22 cellular contexts compared by ENCODE assay signal in genomic region chrX:57232658-57233360, GRCh38. TPM values are rescaled to one million over a fixed set of nuclear protein-coding genes. Genes with fewer than 3 reads are reported as not detected.
A peak's percentile ranks its signal among the peaks of the same experiment; 100 is the strongest.
DNase-seq lines count a peak whose midpoint lies in the region; ATAC-seq, FAIRE-seq and TF ChIP-seq lines count a peak whose summit lies in the region.
"Had no signal": no experiment of that assay in that cellular context is flagged by ENCODE, and none has a peak within 500 bp of the region (broad histone marks: within the 10 kb centered on the region; RNA-seq: fewer than 3 reads in every experiment).

No MANE protein-coding gene starts in this region.

- CTCF ChIA-PET in activated CD8-positive, alpha-beta T cell treated with anti-CD3 and anti-CD28 coated beads for 36 hours (lab: Charles Lee), result no interaction called here
- CTCF ChIA-PET in activated CD8-positive, alpha-beta T cell treated with anti-CD3 and anti-CD28 coated beads, Interleukin-2, amount 10 ng/mL, durations not matched to agents 7 days and 5 days (lab: Charles Lee), result no interaction called here
- CTCF ChIA-PET in RWPE1 (lab: Yijun Ruan, JAX), result no interaction called here

- no peaks in the 10 kb centered on the region for H3K27me3 Mint-ChIP-seq in activated CD8-positive, alpha-beta T cell treated with anti-CD3 and anti-CD28 coated beads for 36 hours
- no peaks in the 10 kb centered on the region for H3K27me3 Mint-ChIP-seq in activated CD8-positive, alpha-beta T cell treated with anti-CD3 and anti-CD28 coated beads, Interleukin-2, amount 10 ng/mL, durations not matched to agents 7 days and 5 days (ENCODE audit: low read depth)
- no peaks in the 10 kb centered on the region for H3K27me3 Mint-ChIP-seq in astrocyte (ENCODE audit: low read depth, unreplicated experiment)
- H3K27me3 Mint-ChIP-seq: activated naive CD4-positive, alpha-beta T cell treated with anti-CD3 and anti-CD28 coated beads, Interleukin-2, amount 50 U/mL, for 24 hours; CD4-positive, alpha-beta T cell had no signal

- H3K27ac ChIP-seq in astrocyte (ENCODE audit: low read depth, low read length) (no peak overlapping the region), RWPE1 (no peak overlapping the region)
- H3K27ac ChIP-seq: psoas muscle, spleen had no signal

- H3K27ac Mint-ChIP-seq in activated CD8-positive, alpha-beta T cell treated with anti-CD3 and anti-CD28 coated beads for 36 hours, result no peak overlapping the region
- H3K27ac Mint-ChIP-seq in activated CD8-positive, alpha-beta T cell treated with anti-CD3 and anti-CD28 coated beads, Interleukin-2, amount 10 ng/mL, durations not matched to agents 7 days and 5 days, result no peak overlapping the region
- no peak overlapping the region for H3K27ac Mint-ChIP-seq in astrocyte (ENCODE audit: unreplicated experiment)
- H3K27ac Mint-ChIP-seq: activated naive CD4-positive, alpha-beta T cell treated with anti-CD3 and anti-CD28 coated beads, Interleukin-2, amount 50 U/mL, for 24 hours; CD4-positive, alpha-beta T cell; nephron had no signal

- peaks cover 3% of the 10 kb centered on the region for H3K36me3 Mint-ChIP-seq in activated CD8-positive, alpha-beta T cell treated with anti-CD3 and anti-CD28 coated beads for 36 hours (ENCODE audit: low read depth)
- H3K36me3 Mint-ChIP-seq in activated CD8-positive, alpha-beta T cell treated with anti-CD3 and anti-CD28 coated beads, Interleukin-2, amount 10 ng/mL, durations not matched to agents 7 days and 5 days (ENCODE audit: low read depth), result no peaks in the 10 kb centered on the region
- no peaks in the 10 kb centered on the region for H3K36me3 Mint-ChIP-seq in astrocyte (ENCODE audit: low read depth, unreplicated experiment)

- DNase-seq in activated CD8-positive, alpha-beta T cell treated with anti-CD3 and anti-CD28 coated beads for 36 hours, result no peak
- no peak for DNase-seq in activated CD8-positive, alpha-beta T cell treated with anti-CD3 and anti-CD28 coated beads, Interleukin-2, amount 10 ng/mL, durations not matched to agents 7 days and 5 days
- DNase-seq in astrocyte (ENCODE audit: low read depth), result no peak
- DNase-seq in NCI-H2171 treated with DMSO at 0.1 percent for 48 hours (lab: John Stamatoyannopoulos, UW), result no peak
- no peak for DNase-seq in RWPE1 (ENCODE audit: low spot score)
- DNase-seq in HK-2 (ENCODE audit: unreplicated experiment), result no peak
- DNase-seq: CD4-positive, alpha-beta T cell; DMS79; HCEC 1CT; mammary epithelial cell; NCI-H2081; NK-92 treated with Interleukin-12 subunit alpha and Interleukin-12 subunit beta, amount 100 ng/mL, for 24 hours; psoas muscle; Right ventricle myocardium superior; spleen; stimulated activated naive CD4-positive, alpha-beta T cell treated with Interleukin-2 at 50 U/mL for 16 hours had no signal

- ATAC-seq in activated CD8-positive, alpha-beta T cell treated with anti-CD3 and anti-CD28 coated beads for 36 hours, result peak; percentile 20
- no peak for ATAC-seq in activated CD8-positive, alpha-beta T cell treated with anti-CD3 and anti-CD28 coated beads, Interleukin-2, amount 10 ng/mL, durations not matched to agents 7 days and 5 days
- peak; percentile 90 for ATAC-seq in GM19463 (IDR thresholded peaks at IDR 0.05; ENCODE audit: unreplicated experiment)
- ATAC-seq in HG02884 (IDR thresholded peaks at IDR 0.05; ENCODE audit: unreplicated experiment), result peak; percentile 68
- ATAC-seq: psoas muscle had no signal

- H3K27me3 ChIP-seq in astrocyte (ENCODE audit: insufficient read depth, low read length), result no peaks in the 10 kb centered on the region
- H3K27me3 ChIP-seq: spleen had no signal

- intact Hi-C loops in activated CD8-positive, alpha-beta T cell treated with anti-CD3 and anti-CD28 coated beads for 36 hours (cut with micrococcal nuclease), result no loop called here

- POLR2A ChIA-PET in activated CD8-positive, alpha-beta T cell treated with anti-CD3 and anti-CD28 coated beads for 36 hours (lab: Charles Lee), result no interaction called here
- POLR2A ChIA-PET in activated CD8-positive, alpha-beta T cell treated with anti-CD3 and anti-CD28 coated beads, Interleukin-2, amount 10 ng/mL, durations not matched to agents 7 days and 5 days (lab: Charles Lee), result no interaction called here
- POLR2A ChIA-PET in RWPE1 (lab: Yijun Ruan, JAX; ENCODE audit: low non-redundant PET), result no interaction called here

- TF ChIP-seq CTCF in activated CD8-positive, alpha-beta T cell treated with anti-CD3 and anti-CD28 coated beads for 36 hours (IDR thresholded peaks at IDR 0.05), result no peak
- TF ChIP-seq CTCF in astrocyte (IDR thresholded peaks at IDR 0.05; ENCODE audit: insufficient read depth, low read depth, low read length), result no peak
- no peak for TF ChIP-seq CTCF in RWPE1 (conservative IDR thresholded peaks at IDR 0.05; ENCODE audit: low read depth)

- no peaks in the 10 kb centered on the region for H3K9me3 ChIP-seq in astrocyte (ENCODE audit: insufficient read depth, low read depth, low read length)
- H3K9me3 ChIP-seq: psoas muscle had no signal

- H3K9me3 Mint-ChIP-seq in activated CD8-positive, alpha-beta T cell treated with anti-CD3 and anti-CD28 coated beads for 36 hours, result no peaks in the 10 kb centered on the region
- no peaks in the 10 kb centered on the region for H3K9me3 Mint-ChIP-seq in activated CD8-positive, alpha-beta T cell treated with anti-CD3 and anti-CD28 coated beads, Interleukin-2, amount 10 ng/mL, durations not matched to agents 7 days and 5 days (ENCODE audit: insufficient read depth)
- no peaks in the 10 kb centered on the region for H3K9me3 Mint-ChIP-seq in astrocyte (ENCODE audit: unreplicated experiment)
- H3K9me3 Mint-ChIP-seq: activated naive CD4-positive, alpha-beta T cell treated with anti-CD3 and anti-CD28 coated beads, Interleukin-2, amount 50 U/mL, for 24 hours; CD4-positive, alpha-beta T cell had no signal

- H3K79me2 ChIP-seq in astrocyte (ENCODE audit: insufficient read depth, low read length), result no peaks in the 10 kb centered on the region

- H3K4me1 Mint-ChIP-seq in activated CD8-positive, alpha-beta T cell treated with anti-CD3 and anti-CD28 coated beads for 36 hours (ENCODE audit: low read depth), result no peaks in the 10 kb centered on the region
- peaks cover 4% of the 10 kb centered on the region for H3K4me1 Mint-ChIP-seq in activated CD8-positive, alpha-beta T cell treated with anti-CD3 and anti-CD28 coated beads, Interleukin-2, amount 10 ng/mL, durations not matched to agents 7 days and 5 days (ENCODE audit: low read depth)
- no peaks in the 10 kb centered on the region for H3K4me1 Mint-ChIP-seq in astrocyte (ENCODE audit: low read depth, unreplicated experiment)
- H3K4me1 Mint-ChIP-seq: activated naive CD4-positive, alpha-beta T cell treated with anti-CD3 and anti-CD28 coated beads, Interleukin-2, amount 50 U/mL, for 24 hours; nephron had no signal

- no peak overlapping the region for H2AFZ ChIP-seq in astrocyte (ENCODE audit: low read depth, low read length)

- peak; percentile 77 for FAIRE-seq in astrocyte (lab: Jason Lieb, UNC)
- FAIRE-seq: A204.1, islet of Langerhans had no signal

- no peak overlapping the region for H3K4me2 ChIP-seq in astrocyte (ENCODE audit: low read length)

- no peak overlapping the region for H3K4me3 Mint-ChIP-seq in activated CD8-positive, alpha-beta T cell treated with anti-CD3 and anti-CD28 coated beads for 36 hours
- H3K4me3 Mint-ChIP-seq in activated CD8-positive, alpha-beta T cell treated with anti-CD3 and anti-CD28 coated beads, Interleukin-2, amount 10 ng/mL, durations not matched to agents 7 days and 5 days, result no peak overlapping the region
- no peak overlapping the region for H3K4me3 Mint-ChIP-seq in astrocyte (ENCODE audit: unreplicated experiment)
- H3K4me3 Mint-ChIP-seq: activated naive CD4-positive, alpha-beta T cell treated with anti-CD3 and anti-CD28 coated beads, Interleukin-2, amount 50 U/mL, for 24 hours; CD4-positive, alpha-beta T cell; nephron had no signal

- H4K20me1 ChIP-seq in astrocyte (ENCODE audit: insufficient read depth, low read length), result no peaks in the 10 kb centered on the region

- no peak overlapping the region for H3K9ac ChIP-seq in astrocyte (ENCODE audit: low read length)

- no peaks in the 10 kb centered on the region for H3K36me3 ChIP-seq in astrocyte (ENCODE audit: insufficient read depth, low read length)
- H3K36me3 ChIP-seq: spleen had no signal

- no peak overlapping the region for H3K4me3 ChIP-seq in astrocyte (ENCODE audit: insufficient read depth, low read depth, low read length)
- H3K4me3 ChIP-seq: psoas muscle, spleen had no signal

- no peaks in the 10 kb centered on the region for H3K4me1 ChIP-seq in astrocyte (ENCODE audit: insufficient read depth, low read length)
- H3K4me1 ChIP-seq: psoas muscle, spleen had no signal

RNA-seq across cellular contexts. Expression of gene FAAH2, which starts 53.7 kb away (rescaled TPM):
- total RNA-seq in activated CD8-positive, alpha-beta T cell treated with anti-CD3 and anti-CD28 coated beads for 36 hours, result 1 to 10 TPM; 1.3 to 1.7 TPM
- not detected for total RNA-seq in activated CD8-positive, alpha-beta T cell treated with anti-CD3 and anti-CD28 coated beads, Interleukin-2, amount 10 ng/mL, durations not matched to agents 7 days and 5 days
- total RNA-seq in astrocyte, result 0.19 and 0.20 TPM in 2 replicates
- total RNA-seq: Right ventricle myocardium superior had no signal
